Comparison of ENCODE assay signal across 1 cellular context in genomic region chr19:11242864-11243797, GRCh38.
TF ChIP-seq lines count a peak whose summit lies in the region.

No MANE protein-coding gene starts in this region.

TF ChIP-seq in HepG2, 621 proteins besides CTCF, POLR2A, EP300 and RAD21 (continued from another document and continues in another):
- TF ChIP-seq, protein P1, sequence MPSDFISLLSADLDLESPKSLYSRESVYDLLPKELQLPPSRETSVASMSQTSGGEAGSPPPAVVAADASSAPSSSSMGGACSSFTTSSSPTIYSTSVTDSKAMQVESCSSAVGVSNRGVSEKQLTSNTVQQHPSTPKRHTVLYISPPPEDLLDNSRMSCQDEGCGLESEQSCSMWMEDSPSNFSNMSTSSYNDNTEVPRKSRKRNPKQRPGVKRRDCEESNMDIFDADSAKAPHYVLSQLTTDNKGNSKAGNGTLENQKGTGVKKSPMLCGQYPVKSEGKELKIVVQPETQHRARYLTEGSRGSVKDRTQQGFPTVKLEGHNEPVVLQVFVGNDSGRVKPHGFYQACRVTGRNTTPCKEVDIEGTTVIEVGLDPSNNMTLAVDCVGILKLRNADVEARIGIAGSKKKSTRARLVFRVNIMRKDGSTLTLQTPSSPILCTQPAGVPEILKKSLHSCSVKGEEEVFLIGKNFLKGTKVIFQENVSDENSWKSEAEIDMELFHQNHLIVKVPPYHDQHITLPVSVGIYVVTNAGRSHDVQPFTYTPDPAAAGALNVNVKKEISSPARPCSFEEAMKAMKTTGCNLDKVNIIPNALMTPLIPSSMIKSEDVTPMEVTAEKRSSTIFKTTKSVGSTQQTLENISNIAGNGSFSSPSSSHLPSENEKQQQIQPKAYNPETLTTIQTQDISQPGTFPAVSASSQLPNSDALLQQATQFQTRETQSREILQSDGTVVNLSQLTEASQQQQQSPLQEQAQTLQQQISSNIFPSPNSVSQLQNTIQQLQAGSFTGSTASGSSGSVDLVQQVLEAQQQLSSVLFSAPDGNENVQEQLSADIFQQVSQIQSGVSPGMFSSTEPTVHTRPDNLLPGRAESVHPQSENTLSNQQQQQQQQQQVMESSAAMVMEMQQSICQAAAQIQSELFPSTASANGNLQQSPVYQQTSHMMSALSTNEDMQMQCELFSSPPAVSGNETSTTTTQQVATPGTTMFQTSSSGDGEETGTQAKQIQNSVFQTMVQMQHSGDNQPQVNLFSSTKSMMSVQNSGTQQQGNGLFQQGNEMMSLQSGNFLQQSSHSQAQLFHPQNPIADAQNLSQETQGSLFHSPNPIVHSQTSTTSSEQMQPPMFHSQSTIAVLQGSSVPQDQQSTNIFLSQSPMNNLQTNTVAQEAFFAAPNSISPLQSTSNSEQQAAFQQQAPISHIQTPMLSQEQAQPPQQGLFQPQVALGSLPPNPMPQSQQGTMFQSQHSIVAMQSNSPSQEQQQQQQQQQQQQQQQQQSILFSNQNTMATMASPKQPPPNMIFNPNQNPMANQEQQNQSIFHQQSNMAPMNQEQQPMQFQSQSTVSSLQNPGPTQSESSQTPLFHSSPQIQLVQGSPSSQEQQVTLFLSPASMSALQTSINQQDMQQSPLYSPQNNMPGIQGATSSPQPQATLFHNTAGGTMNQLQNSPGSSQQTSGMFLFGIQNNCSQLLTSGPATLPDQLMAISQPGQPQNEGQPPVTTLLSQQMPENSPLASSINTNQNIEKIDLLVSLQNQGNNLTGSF (CRISPR knock-in tag; IDR thresholded peaks at IDR 0.05): peak; percentile 19; the same call in 1 of the 2 replicates
- no peak for TF ChIP-seq KMT2A (CRISPR knock-in tag; IDR thresholded peaks at IDR 0.05)
- peak; percentile 23 for TF ChIP-seq YY1 (IDR thresholded peaks at IDR 0.05; ENCODE audit: insufficient read depth, insufficient replicate concordance, low read depth, low read length)
- no peak for TF ChIP-seq TMF1 (CRISPR knock-in tag; IDR thresholded peaks at IDR 0.05; ENCODE audit: low read depth)
- TF ChIP-seq PAXIP1 (CRISPR knock-in tag; conservative IDR thresholded peaks at IDR 0.05): peak; percentile 29; the same call in 1 of the 2 replicates
- no peak for TF ChIP-seq SRSF1 (optimal IDR thresholded peaks at IDR 0.05; ENCODE audit: low read depth, low read length)
- TF ChIP-seq ZNF274 (CRISPR knock-in tag; IDR thresholded peaks at IDR 0.05): 0 out of 2 replicates have a peak, but pooled peaks have one; percentile 3
- TF ChIP-seq IKZF4 (CRISPR knock-in tag; IDR thresholded peaks at IDR 0.05; ENCODE audit: borderline replicate concordance, low read depth, not compliant biosample characterization): no peak
- peak; percentile 64; the same call in 1 of the 2 replicates for TF ChIP-seq ZNF782 (CRISPR knock-in tag; IDR thresholded peaks at IDR 0.05; ENCODE audit: borderline replicate concordance)
- TF ChIP-seq ZNF660 (CRISPR knock-in tag; IDR thresholded peaks at IDR 0.05; ENCODE audit: borderline replicate concordance, low read depth): no peak
- 0 out of 2 replicates have a peak, but pooled peaks have one; percentile 21 for TF ChIP-seq ETV5 (CRISPR knock-in tag; IDR thresholded peaks at IDR 0.05; ENCODE audit: borderline replicate concordance)
- 0 out of 2 replicates have a peak, but pooled peaks have one; percentile 32 for TF ChIP-seq HNRNPL (IDR thresholded peaks at IDR 0.05; ENCODE audit: low read depth, low read length)
- TF ChIP-seq MED8 (CRISPR knock-in tag; IDR thresholded peaks at IDR 0.05; ENCODE audit: insufficient replicate concordance): no peak
- no peak for TF ChIP-seq ZNF672 (CRISPR knock-in tag; IDR thresholded peaks at IDR 0.05)
- no peak for TF ChIP-seq ZBTB40 (IDR thresholded peaks at IDR 0.05)
- no peak for TF ChIP-seq ZBTB40 (CRISPR knock-in tag; IDR thresholded peaks at IDR 0.05)
- 0 out of 2 replicates have a peak, but pooled peaks have one; percentile 8 for TF ChIP-seq ISL2 (CRISPR knock-in tag; IDR thresholded peaks at IDR 0.05)
- 0 out of 2 replicates have a peak, but pooled peaks have one; percentile 28 for TF ChIP-seq ZNF574 (CRISPR knock-in tag; IDR thresholded peaks at IDR 0.05)
- TF ChIP-seq MLXIP (CRISPR knock-in tag; IDR thresholded peaks at IDR 0.05; ENCODE audit: borderline replicate concordance): no peak
- no peak for TF ChIP-seq CREB1 (IDR thresholded peaks at IDR 0.05)
- TF ChIP-seq CREB1 (CRISPR knock-in tag; IDR thresholded peaks at IDR 0.05): no peak
- 0 out of 2 replicates have a peak, but pooled peaks have one; percentile 20 for TF ChIP-seq ZFP90 (CRISPR knock-in tag; IDR thresholded peaks at IDR 0.05; ENCODE audit: borderline replicate concordance)
- no peak for TF ChIP-seq RBM39 (IDR thresholded peaks at IDR 0.05; ENCODE audit: low read depth, low read length, poor library complexity, severe bottlenecking)
- TF ChIP-seq ZNF350 (CRISPR knock-in tag; IDR thresholded peaks at IDR 0.05; ENCODE audit: borderline replicate concordance, low read depth): no peak; the same call in 1 of the 2 replicates
- TF ChIP-seq NFATC3 (CRISPR knock-in tag; IDR thresholded peaks at IDR 0.05): no peak
- TF ChIP-seq CHCHD3 (CRISPR knock-in tag; IDR thresholded peaks at IDR 0.05): no peak
- no peak for TF ChIP-seq HOXA9 (CRISPR knock-in tag; IDR thresholded peaks at IDR 0.05; ENCODE audit: borderline replicate concordance)
- 0 out of 2 replicates have a peak, but pooled peaks have one; percentile 27 for TF ChIP-seq HOXD1 (CRISPR knock-in tag; IDR thresholded peaks at IDR 0.05)
- TF ChIP-seq, protein P2, sequence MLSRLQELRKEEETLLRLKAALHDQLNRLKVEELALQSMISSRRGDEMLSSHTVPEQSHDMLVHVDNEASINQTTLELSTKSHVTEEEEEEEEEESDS (CRISPR knock-in tag; IDR thresholded peaks at IDR 0.05; ENCODE audit: borderline replicate concordance): 0 out of 2 replicates have a peak, but pooled peaks have one; percentile 25
- TF ChIP-seq MED13 (CRISPR knock-in tag; IDR thresholded peaks at IDR 0.05): no peak
